ENCODE assay signal across 8 cellular contexts in the genomic region with DNA sequence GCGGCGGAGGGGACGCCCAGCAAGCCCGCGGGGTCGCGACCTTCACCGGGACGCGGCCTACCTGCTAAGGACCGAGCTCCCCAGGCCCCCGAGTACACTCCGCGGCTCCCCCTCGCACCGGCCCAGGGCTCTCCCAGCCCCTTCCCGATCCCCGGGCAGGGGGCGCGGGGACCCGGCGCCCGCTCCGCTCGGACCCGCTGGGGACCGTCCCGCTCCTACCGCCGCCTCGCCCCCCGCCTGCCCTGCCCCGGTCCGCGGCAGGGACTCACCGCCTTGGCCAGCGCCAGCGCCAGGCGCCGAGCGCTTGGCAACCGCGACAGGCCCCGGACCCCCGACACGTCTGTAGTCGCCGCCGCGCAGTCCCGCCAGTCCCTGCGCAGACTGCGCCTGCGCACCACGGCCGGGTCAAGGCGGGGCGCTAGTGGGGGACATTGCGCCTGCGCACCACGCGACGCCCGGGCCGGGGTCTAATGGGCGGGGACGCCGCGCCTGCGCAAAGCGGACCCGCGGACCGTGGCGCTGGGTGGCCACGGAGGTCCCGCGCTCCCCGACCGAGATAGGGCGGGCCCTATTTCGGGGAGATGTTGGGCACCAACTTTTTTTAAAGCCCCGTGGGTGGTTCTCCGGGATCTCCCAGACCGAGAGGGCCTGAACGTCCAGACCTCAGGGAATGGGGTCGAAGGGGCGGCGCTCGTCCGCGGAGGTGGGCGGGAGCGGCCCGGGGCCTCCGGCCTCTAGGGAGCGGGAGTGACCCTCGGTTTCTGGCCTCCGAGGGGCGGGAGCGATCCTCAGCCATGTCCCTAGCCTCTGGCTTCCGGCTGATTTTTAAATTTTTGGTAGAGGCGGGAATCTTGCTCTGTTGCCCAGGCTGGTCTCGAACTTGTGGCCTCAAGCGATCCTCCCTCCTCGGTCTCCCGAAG.
DNase-seq lines count a peak whose midpoint lies in the region; ATAC-seq, FAIRE-seq and TF ChIP-seq lines count a peak whose summit lies in the region.
"Not testable (repeated sequence)": the region's sequence is repeated elsewhere in the genome, so short reads cannot be mapped to it uniquely, and the experiment has no call there.

No MANE protein-coding gene starts in this region.

- H2AFZ ChIP-seq in Loucy (ENCODE audit: low read length), result peak overlapping the region; percentile 90

- H3K27ac ChIP-seq in dorsolateral prefrontal cortex (peak overlapping the region in 56 of 59 donors; percentile 28 to 97 (median 83)), skeletal muscle tissue (ENCODE audit: low read depth, low read length) (peak overlapping the region; percentile 83)

- not testable (repeated sequence) for H3F3A ChIP-seq in Loucy (ENCODE audit: low read depth)

- H3K9me2 ChIP-seq in Loucy (replicated peaks; ENCODE audit: low read depth, low read length), result not testable (repeated sequence)

- peak overlapping the region; percentile 66 for H3K4me2 ChIP-seq in Loucy (ENCODE audit: low read depth, low read length, poor library complexity, severe bottlenecking)

- peak; percentile 64 for TF ChIP-seq POLR2A in GM18505 (IDR thresholded peaks at IDR 0.05; ENCODE audit: borderline replicate concordance, extremely low read depth, insufficient read depth, insufficient read length)

- intact Hi-C loops in dorsolateral prefrontal cortex (cut with DNase I), result not testable (repeated sequence)

- not testable (repeated sequence) for H3K9me3 ChIP-seq in Loucy (ENCODE audit: insufficient read depth, low read depth, low read length); skeletal muscle tissue (ENCODE audit: control insufficient read depth in 3 of 3, low read length in 3 of 3)

- H4K20me1 ChIP-seq in Loucy (ENCODE audit: insufficient read depth, low read length, poor library complexity, severe bottlenecking), result not testable (repeated sequence)

- not testable (repeated sequence) for H3K4me1 ChIP-seq in Loucy (ENCODE audit: insufficient read depth, low read length, poor library complexity, severe bottlenecking); skeletal muscle tissue (ENCODE audit: control insufficient read depth in 3 of 3, insufficient read depth in 3 of 3, low read length in 3 of 3)

- not testable (repeated sequence) for TF ChIP-seq CTCF in Loucy (conservative IDR thresholded peaks at IDR 0.05; ENCODE audit: low read length)
- peak in 23 of 56 donors; percentile 4 to 56 (median 21) for TF ChIP-seq CTCF in dorsolateral prefrontal cortex (IDR thresholded peaks at IDR 0.05 in 54 of 56, conservative IDR thresholded peaks at IDR 0.05 in 2 of 56; ENCODE audit: low read depth in 1 of 56, partially characterized antibody in 56 of 56)

- H3K9ac ChIP-seq in Loucy (ENCODE audit: low read depth, low read length, poor library complexity, severe bottlenecking), result peak overlapping the region; percentile 82
- peak overlapping the region; percentile 82 to 88 (median 84) for H3K9ac ChIP-seq in skeletal muscle tissue (ENCODE audit: low read depth in 1 of 3, low read length in 3 of 3)

- peak; percentile 94 to 98 (median 95) for DNase-seq in activated CD8-positive, alpha-beta memory T cell treated with anti-CD3 and anti-CD28 coated beads for 48 hours (ENCODE audit: low read depth in 2 of 3, low spot score in 2 of 3)
- DNase-seq in dorsolateral prefrontal cortex (peak; percentile 64 to 98 (median 80)), kidney tubule cell (ENCODE audit: low spot score) (peak; percentile 83), urothelium cell line (ENCODE audit: low spot score) (peak; percentile 49)

- H3K36me3 ChIP-seq in Loucy (ENCODE audit: insufficient read depth, low read length); skeletal muscle tissue (ENCODE audit: control insufficient read depth in 3 of 3, insufficient read depth in 3 of 3, low read length in 3 of 3): not testable (repeated sequence)

- FAIRE-seq in urothelium cell line (lab: Jason Lieb, UNC), result not testable (repeated sequence)

- H3K27me3 ChIP-seq in Loucy (ENCODE audit: insufficient read depth, low read length, poor library complexity, severe bottlenecking); dorsolateral prefrontal cortex; skeletal muscle tissue (ENCODE audit: control insufficient read depth in 3 of 3, insufficient read depth in 3 of 3, low read length in 3 of 3): not testable (repeated sequence)

- ATAC-seq in GM18505 (IDR thresholded peaks at IDR 0.05; ENCODE audit: unreplicated experiment) (peak; percentile 94), HG02610 (IDR thresholded peaks at IDR 0.05; ENCODE audit: unreplicated experiment) (peak; percentile 89)

- H3K4me3 ChIP-seq in Loucy (ENCODE audit: low read length, poor library complexity, severe bottlenecking) (peak overlapping the region; percentile 88), dorsolateral prefrontal cortex (peak overlapping the region; percentile 57 to 94 (median 79)), skeletal muscle tissue (ENCODE audit: low read length in 3 of 3) (peak overlapping the region; percentile 73 to 78 (median 76))

- peaks cover 29% of the 10 kb centered on the region; the same call in 1 of the 2 replicates for H3K79me2 ChIP-seq in Loucy (ENCODE audit: insufficient read depth, low read length)

Comparison
In these comparisons a context has a peak if more than half of its experiments do, and no peak if none do; other contexts are left out.
1. Peak in every context shown above with its lines: DNase-seq, ATAC-seq, H3K4me3 ChIP-seq and H3K27ac ChIP-seq.